In genomic region chr15:101613130-101614000, GRCh38 we compare ENCODE assay signal across 1 cellular context.
TF ChIP-seq lines count a peak whose summit lies in the region.

No MANE protein-coding gene starts in this region.

TF ChIP-seq in HepG2, 621 proteins besides CTCF, POLR2A, EP300 and RAD21 (continued from another document and continues in another):
- TF ChIP-seq IKZF5 (CRISPR knock-in tag; IDR thresholded peaks at IDR 0.05) (0 out of 2 replicates have a peak, but pooled peaks have one; percentile 33), ZNF44 (CRISPR knock-in tag; IDR thresholded peaks at IDR 0.05) (peak; percentile 70; the same call in 1 of the 2 replicates), ZNF598 (CRISPR knock-in tag; IDR thresholded peaks at IDR 0.05; ENCODE audit: borderline replicate concordance) (0 out of 2 replicates have a peak, but pooled peaks have one; percentile 21), GRHL1 (CRISPR knock-in tag; conservative IDR thresholded peaks at IDR 0.05) (no peak), ZFY (CRISPR knock-in tag; IDR thresholded peaks at IDR 0.05) (peak; percentile 71; the same call in 1 of the 2 replicates), ZNF574 (CRISPR knock-in tag; IDR thresholded peaks at IDR 0.05) (peak; percentile 51; the same call in 1 of the 2 replicates), HOXD1 (CRISPR knock-in tag; IDR thresholded peaks at IDR 0.05) (0 out of 2 replicates have a peak, but pooled peaks have one; percentile 49), YEATS4 (CRISPR knock-in tag; IDR thresholded peaks at IDR 0.05; ENCODE audit: borderline replicate concordance) (no peak; the same call in 1 of the 2 replicates), ZNF609 (CRISPR knock-in tag; IDR thresholded peaks at IDR 0.05; ENCODE audit: borderline replicate concordance) (0 out of 2 replicates have a peak, but pooled peaks have one; percentile 44), ZNF558 (CRISPR knock-in tag; IDR thresholded peaks at IDR 0.05; ENCODE audit: borderline replicate concordance) (peak; percentile 30; the same call in 1 of the 2 replicates), CHD4 (IDR thresholded peaks at IDR 0.05; ENCODE audit: borderline replicate concordance, low read length) (no peak), ZNF18 (CRISPR knock-in tag; IDR thresholded peaks at IDR 0.05; ENCODE audit: insufficient replicate concordance) (peak; percentile 52), ZNF777 (CRISPR knock-in tag; IDR thresholded peaks at IDR 0.05) (no peak), ZNF430 (CRISPR knock-in tag; IDR thresholded peaks at IDR 0.05) (peak; percentile 82; the same call in 1 of the 2 replicates), MXD4 (CRISPR knock-in tag; IDR thresholded peaks at IDR 0.05) (peak; percentile 47; the same call in 1 of the 2 replicates), RFX1 (IDR thresholded peaks at IDR 0.05) (no peak), ZNF709 (CRISPR knock-in tag; IDR thresholded peaks at IDR 0.05) (no peak), ZNF83 (CRISPR knock-in tag; IDR thresholded peaks at IDR 0.05; ENCODE audit: borderline replicate concordance) (no peak), CREM (IDR thresholded peaks at IDR 0.05) (peak; percentile 22; the same call in 1 of the 2 replicates), CREM (CRISPR knock-in tag; IDR thresholded peaks at IDR 0.05) (no peak), ZNF354B (CRISPR knock-in tag; IDR thresholded peaks at IDR 0.05) (no peak), PITX1 (CRISPR knock-in tag; IDR thresholded peaks at IDR 0.05) (peak; percentile 46), ZNF17 (CRISPR knock-in tag; IDR thresholded peaks at IDR 0.05) (no peak), NONO (IDR thresholded peaks at IDR 0.05) (no peak), NONO (CRISPR knock-in tag; conservative IDR thresholded peaks at IDR 0.05) (peak; percentile 32; the same call in 1 of the 2 replicates), RBAK (CRISPR knock-in tag; IDR thresholded peaks at IDR 0.05) (no peak), SAP130 (CRISPR knock-in tag; IDR thresholded peaks at IDR 0.05; ENCODE audit: low read depth) (peak; percentile 79), ZMYM2 (CRISPR knock-in tag; IDR thresholded peaks at IDR 0.05) (peak; percentile 68; the same call in 1 of the 2 replicates), POLR2AphosphoS2 (IDR thresholded peaks at IDR 0.05; ENCODE audit: low read depth, low read length) (no peak), FOSL1 (CRISPR knock-in tag; IDR thresholded peaks at IDR 0.05; ENCODE audit: borderline replicate concordance) (no peak), MAX (IDR thresholded peaks at IDR 0.05) (peak; percentile 95), ZNF331 (CRISPR knock-in tag; IDR thresholded peaks at IDR 0.05) (no peak), ELF1 (CRISPR knock-in tag; IDR thresholded peaks at IDR 0.05) (no peak), STAT5B (CRISPR knock-in tag; IDR thresholded peaks at IDR 0.05) (no peak), ZNF333 (CRISPR knock-in tag; IDR thresholded peaks at IDR 0.05; ENCODE audit: borderline replicate concordance) (peak; percentile 52; the same call in 1 of the 2 replicates), FOXA3 (CRISPR knock-in tag; IDR thresholded peaks at IDR 0.05) (0 out of 2 replicates have a peak, but pooled peaks have one; percentile 13), ZNF704 (CRISPR knock-in tag; IDR thresholded peaks at IDR 0.05; ENCODE audit: borderline replicate concordance) (no peak), MBD4 (IDR thresholded peaks at IDR 0.05; ENCODE audit: borderline replicate concordance, low read length) (no peak), HNF4G (IDR thresholded peaks at IDR 0.05; ENCODE audit: borderline replicate concordance, low read depth, low read length) (peak; percentile 51; the same call in 1 of the 2 replicates), HNF4G (CRISPR knock-in tag; IDR thresholded peaks at IDR 0.05; ENCODE audit: borderline replicate concordance, low read depth) (no peak), ZFX (CRISPR knock-in tag; IDR thresholded peaks at IDR 0.05; ENCODE audit: low read depth) (peak; percentile 77), ZFP82 (CRISPR knock-in tag; IDR thresholded peaks at IDR 0.05; ENCODE audit: borderline replicate concordance) (no peak), ZSCAN31 (CRISPR knock-in tag; IDR thresholded peaks at IDR 0.05; ENCODE audit: low read depth) (peak; percentile 73; the same call in 1 of the 2 replicates), GMEB1 (CRISPR knock-in tag; IDR thresholded peaks at IDR 0.05; ENCODE audit: borderline replicate concordance) (peak; percentile 18; the same call in 1 of the 2 replicates), MED1 (CRISPR knock-in tag; IDR thresholded peaks at IDR 0.05) (peak; percentile 88), ZNF235 (CRISPR knock-in tag; IDR thresholded peaks at IDR 0.05; ENCODE audit: borderline replicate concordance) (0 out of 2 replicates have a peak, but pooled peaks have one; percentile 36), BCL3 (CRISPR knock-in tag; IDR thresholded peaks at IDR 0.05) (peak; percentile 79), MYC (CRISPR knock-in tag; IDR thresholded peaks at IDR 0.05; ENCODE audit: borderline replicate concordance) (peak; percentile 85), RARA (CRISPR knock-in tag; IDR thresholded peaks at IDR 0.05) (peak; percentile 33; the same call in 1 of the 2 replicates), TEAD2 (CRISPR knock-in tag; IDR thresholded peaks at IDR 0.05) (no peak)
